8 cellular contexts compared by ENCODE assay signal in the genomic region with DNA sequence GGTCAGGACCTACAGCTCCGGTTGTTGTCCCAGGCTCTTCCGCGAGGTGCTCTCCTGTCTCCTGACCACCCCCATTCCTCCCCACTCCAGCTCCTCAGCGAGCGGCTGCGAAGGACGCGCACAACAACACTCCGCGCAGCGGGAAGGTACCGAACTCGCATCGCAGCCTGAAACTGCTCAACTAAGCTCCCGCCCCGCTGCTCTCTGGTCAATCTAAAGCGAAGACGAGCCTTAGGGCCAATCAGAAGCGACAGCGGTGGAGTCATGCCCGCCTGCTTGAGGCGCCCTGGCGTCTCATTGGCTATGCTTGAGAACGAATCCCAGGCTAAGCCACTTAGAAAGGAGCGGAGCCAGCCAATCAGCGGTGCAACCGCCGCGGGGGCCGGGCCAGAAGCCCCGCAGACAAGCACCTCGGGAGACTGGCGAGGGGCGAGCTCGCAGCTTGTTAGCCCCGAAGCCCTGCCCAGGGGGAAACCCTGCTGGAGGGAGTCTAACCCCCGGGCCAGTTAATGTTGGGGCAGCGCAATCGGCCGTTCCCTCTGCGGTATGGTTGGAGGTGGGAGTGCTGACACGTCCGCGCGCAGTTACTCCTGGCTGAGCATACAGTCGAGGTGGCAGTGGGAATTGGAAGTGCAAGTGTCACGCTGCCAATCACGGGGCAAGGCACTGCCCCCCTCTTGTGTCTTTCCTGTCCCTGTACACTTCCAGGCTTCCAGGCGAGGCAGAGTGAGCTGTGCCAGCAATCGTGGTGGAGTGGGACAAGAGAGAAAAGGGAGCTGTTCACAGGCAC. TPM values are rescaled to one million over a fixed set of nuclear protein-coding genes. Genes with fewer than 3 reads are reported as not detected.
DNase-seq lines count a peak whose midpoint lies in the region; ATAC-seq, FAIRE-seq and TF ChIP-seq lines count a peak whose summit lies in the region.

No MANE protein-coding gene starts in this region.

- no peaks in the 10 kb centered on the region for H3K27me3 Mint-ChIP-seq in activated T-helper 1 cell treated with anti-CD3 and anti-CD28 coated beads, Interleukin-12 subunit alpha, Interleukin-12 subunit beta, Interleukin-2, Interleukin-4 antibody, amounts not matched to agents 30 ng/mL and 10 ng/mL and 1 ng/mL, durations not matched to agents 14 hours and 24 hours and 36 hours (ENCODE audit: insufficient read depth)
- H3K27me3 Mint-ChIP-seq in natural killer cell (ENCODE audit: low read depth in 2 of 2) = peaks cover 4 to 7% of the 10 kb centered on the region in 2 donors

- peak; percentile 81 for FAIRE-seq in RCC 7860 (lab: Jason Lieb, UNC)

- H3K27ac Mint-ChIP-seq in activated T-helper 1 cell treated with anti-CD3 and anti-CD28 coated beads, Interleukin-12 subunit alpha, Interleukin-12 subunit beta, Interleukin-2, Interleukin-4 antibody, amounts not matched to agents 30 ng/mL and 10 ng/mL and 1 ng/mL, durations not matched to agents 14 hours and 24 hours and 36 hours = peak overlapping the region; percentile 97
- peak overlapping the region; percentile 82 to 87 for H3K27ac Mint-ChIP-seq in natural killer cell

- peak overlapping the region; percentile 95 for H3K4me3 Mint-ChIP-seq in activated T-helper 1 cell treated with anti-CD3 and anti-CD28 coated beads, Interleukin-12 subunit alpha, Interleukin-12 subunit beta, Interleukin-2, Interleukin-4 antibody, amounts not matched to agents 30 ng/mL and 10 ng/mL and 1 ng/mL, durations not matched to agents 14 hours and 24 hours and 36 hours
- H3K4me3 Mint-ChIP-seq in natural killer cell = peak overlapping the region; percentile 97

- peak; percentile 97 for DNase-seq in DMS79 (lab: John Stamatoyannopoulos, UW)
- DNase-seq in KG1 (lab: John Stamatoyannopoulos, UW) = peak; percentile 84
- DNase-seq in RCC 7860 (ENCODE audit: low spot score) = peak; percentile 90
- peak; percentile 93 for DNase-seq in activated T-helper 1 cell treated with anti-CD3 and anti-CD28 coated beads, Interleukin-12 subunit alpha, Interleukin-12 subunit beta, Interleukin-2, Interleukin-4 antibody, amounts not matched to agents 30 ng/mL and 10 ng/mL and 1 ng/mL, durations not matched to agents 14 hours and 24 hours and 36 hours (ENCODE audit: low spot score)
- peak; percentile 97 for DNase-seq in fibroblast of peridontal ligament (ENCODE audit: extremely low read depth)
- peak; percentile 85 for DNase-seq in natural killer cell
- peak; percentile 85 to 95 (median 89) for DNase-seq in stimulated activated naive CD4-positive, alpha-beta T cell (lab: John Stamatoyannopoulos, UW)

- TF ChIP-seq CTCF in natural killer cell (IDR thresholded peaks at IDR 0.05) = no peak

- intact Hi-C loops in activated T-helper 1 cell treated with anti-CD3 and anti-CD28 coated beads, Interleukin-12 subunit alpha, Interleukin-12 subunit beta, Interleukin-2, Interleukin-4 antibody, amounts not matched to agents 30 ng/mL and 10 ng/mL and 1 ng/mL, durations not matched to agents 14 hours and 24 hours and 36 hours (cut with micrococcal nuclease) = loop anchor here (1.0 to 2.0 kb wide), 7 partner anchors 8 to 293 kb away; a partner anchor contains a TSS
- intact Hi-C loops in natural killer cell (cut with micrococcal nuclease) = loop anchor here (1.0 to 5.0 kb wide), 2 partner anchors 14 to 45 kb away; a partner anchor contains a TSS

- peaks cover 2% of the 10 kb centered on the region for H3K36me3 Mint-ChIP-seq in activated T-helper 1 cell treated with anti-CD3 and anti-CD28 coated beads, Interleukin-12 subunit alpha, Interleukin-12 subunit beta, Interleukin-2, Interleukin-4 antibody, amounts not matched to agents 30 ng/mL and 10 ng/mL and 1 ng/mL, durations not matched to agents 14 hours and 24 hours and 36 hours (ENCODE audit: low read depth)
- no peaks in the 10 kb centered on the region for H3K36me3 Mint-ChIP-seq in natural killer cell

- peaks cover 18% of the 10 kb centered on the region for H3K4me1 Mint-ChIP-seq in activated T-helper 1 cell treated with anti-CD3 and anti-CD28 coated beads, Interleukin-12 subunit alpha, Interleukin-12 subunit beta, Interleukin-2, Interleukin-4 antibody, amounts not matched to agents 30 ng/mL and 10 ng/mL and 1 ng/mL, durations not matched to agents 14 hours and 24 hours and 36 hours (ENCODE audit: low read depth)
- peaks cover 8 to 10% of the 10 kb centered on the region in 2 donors for H3K4me1 Mint-ChIP-seq in natural killer cell

- no peaks in the 10 kb centered on the region for H3K9me3 Mint-ChIP-seq in activated T-helper 1 cell treated with anti-CD3 and anti-CD28 coated beads, Interleukin-12 subunit alpha, Interleukin-12 subunit beta, Interleukin-2, Interleukin-4 antibody, amounts not matched to agents 30 ng/mL and 10 ng/mL and 1 ng/mL, durations not matched to agents 14 hours and 24 hours and 36 hours
- no peaks in the 10 kb centered on the region for H3K9me3 Mint-ChIP-seq in natural killer cell

- ATAC-seq in GM21737 (IDR thresholded peaks at IDR 0.05; ENCODE audit: unreplicated experiment) (peak; percentile 95), natural killer cell (peak; percentile 99)

RNA-seq across cellular contexts. Expression of a gene that starts 1.9 kb away (rescaled TPM):
- total RNA-seq in activated T-helper 1 cell treated with anti-CD3 and anti-CD28 coated beads, Interleukin-12 subunit alpha, Interleukin-12 subunit beta, Interleukin-2, Interleukin-4 antibody, amounts not matched to agents 30 ng/mL and 10 ng/mL and 1 ng/mL, durations not matched to agents 14 hours and 24 hours and 36 hours = 126 TPM in 2 replicates
- total RNA-seq in natural killer cell = 1 to 10 TPM in 1 of 3 donors, under 1 TPM in 2; 0.27 to 1.8 (median 0.35) TPM

RNA-seq across cellular contexts. Expression of a gene that starts 15.4 kb away (rescaled TPM):
- 61.9 and 65.2 TPM in 2 replicates for total RNA-seq in activated T-helper 1 cell treated with anti-CD3 and anti-CD28 coated beads, Interleukin-12 subunit alpha, Interleukin-12 subunit beta, Interleukin-2, Interleukin-4 antibody, amounts not matched to agents 30 ng/mL and 10 ng/mL and 1 ng/mL, durations not matched to agents 14 hours and 24 hours and 36 hours
- total RNA-seq in natural killer cell = 10 to 100 TPM; 60.8 to 70.9 (median 70.7) TPM

RNA-seq across cellular contexts. Expression of a gene that starts 36.1 kb away (rescaled TPM):
- 0.41 and 0.51 TPM in 2 replicates for total RNA-seq in activated T-helper 1 cell treated with anti-CD3 and anti-CD28 coated beads, Interleukin-12 subunit alpha, Interleukin-12 subunit beta, Interleukin-2, Interleukin-4 antibody, amounts not matched to agents 30 ng/mL and 10 ng/mL and 1 ng/mL, durations not matched to agents 14 hours and 24 hours and 36 hours
- total RNA-seq in natural killer cell = not detected

RNA-seq across cellular contexts. Expression of a gene that starts 39.8 kb away (rescaled TPM):
- total RNA-seq in activated T-helper 1 cell treated with anti-CD3 and anti-CD28 coated beads, Interleukin-12 subunit alpha, Interleukin-12 subunit beta, Interleukin-2, Interleukin-4 antibody, amounts not matched to agents 30 ng/mL and 10 ng/mL and 1 ng/mL, durations not matched to agents 14 hours and 24 hours and 36 hours = 105 and 106 TPM in 2 replicates
- 10 to 100 TPM; 57.7 to 75.6 (median 69.6) TPM for total RNA-seq in natural killer cell

RNA-seq across cellular contexts. Expression of a gene that starts 42.8 kb away (rescaled TPM):
- total RNA-seq in activated T-helper 1 cell treated with anti-CD3 and anti-CD28 coated beads, Interleukin-12 subunit alpha, Interleukin-12 subunit beta, Interleukin-2, Interleukin-4 antibody, amounts not matched to agents 30 ng/mL and 10 ng/mL and 1 ng/mL, durations not matched to agents 14 hours and 24 hours and 36 hours = 28.1 and 29.7 TPM in 2 replicates
- total RNA-seq in natural killer cell = 10 to 100 TPM; 63.7 to 78.2 (median 73.0) TPM

Comparison
In these comparisons a context has a peak if more than half of its experiments do, and no peak if none do; other contexts are left out.
1. Peak in every context shown above with its lines: DNase-seq and ATAC-seq.
2. RNA of a gene that starts 1.9 kb away (total RNA-seq): 126 TPM in activated T-helper 1 cell treated with anti-CD3 and anti-CD28 coated beads, Interleukin-12 subunit alpha, Interleukin-12 subunit beta, Interleukin-2, Interleukin-4 antibody, amounts not matched to agents 30 ng/mL and 10 ng/mL and 1 ng/mL, durations not matched to agents 14 hours and 24 hours and 36 hours; 0.27 to 1.8 TPM in natural killer cell; every median in the first group is over 10 times any median in the second.